Comparison of ENCODE assay signal across 20 cellular contexts in the genomic region with DNA sequence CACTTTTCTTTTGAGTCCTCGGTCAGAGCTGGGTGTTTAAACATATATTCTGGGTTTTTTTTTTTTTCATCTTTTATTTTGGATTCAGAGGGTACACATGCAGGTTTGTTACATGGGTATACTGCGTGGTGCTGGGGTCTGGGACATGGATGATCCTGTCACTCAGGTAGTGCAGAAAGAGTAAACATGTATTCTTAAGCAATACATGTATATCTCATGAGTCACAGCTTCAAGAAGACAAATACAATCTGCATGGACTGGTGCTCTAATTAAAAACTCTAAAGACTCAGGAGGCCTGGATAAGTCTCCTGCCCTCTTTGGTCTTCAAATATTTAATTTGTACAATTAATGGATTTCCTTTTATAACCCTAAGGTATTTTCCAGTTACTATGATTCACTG. TPM values are rescaled to one million over a fixed set of nuclear protein-coding genes. Genes with fewer than 3 reads are reported as not detected.
DNase-seq lines count a peak whose midpoint lies in the region; ATAC-seq, FAIRE-seq and TF ChIP-seq lines count a peak whose summit lies in the region.
"Had no signal": no experiment of that assay in that cellular context is flagged by ENCODE, and none has a peak within 500 bp of the region (broad histone marks: within the 10 kb centered on the region; RNA-seq: fewer than 3 reads in every experiment).

No MANE protein-coding gene starts in this region.

- H2AFZ ChIP-seq in keratinocyte (ENCODE audit: control insufficient read depth, low read length), result no peak overlapping the region

- peak overlapping the region; percentile 15 for H3K9ac ChIP-seq in adipocyte (ENCODE audit: low read length)
- no peak overlapping the region for H3K9ac ChIP-seq in keratinocyte (ENCODE audit: control insufficient read depth, extremely low read depth, insufficient read depth, low read length)
- H3K9ac ChIP-seq in skeletal muscle satellite cell (ENCODE audit: low read depth, low read length), result peak overlapping the region; percentile 48
- no peak overlapping the region for H3K9ac ChIP-seq in colonic mucosa (ENCODE audit: low read depth in 2 of 2, low read length in 2 of 2)

- peak; percentile 75 for FAIRE-seq in keratinocyte (lab: Jason Lieb, UNC)
- FAIRE-seq: frontal cortex, H1 had no signal

- no peak for ATAC-seq in HG02610 (IDR thresholded peaks at IDR 0.05; ENCODE audit: unreplicated experiment)
- ATAC-seq: activated CD8-positive, alpha-beta memory T cell treated with anti-CD3 and anti-CD28 coated beads, Interleukin-2, amount 10 ng/mL, durations not matched to agents 7 days and 5 days; stimulated activated naive B cell treated with anti-CD40 and anti-IgM and Interleukin-4, amounts not matched to agents 10 μg/mL and 1 μg/mL and 100 μg/mL, for 72 hours had no signal

- dilution Hi-C loops in keratinocyte (cut with MboI; ENCODE audit: extremely low pct_ligation_motif_present, low sequenced_read_pairs), result no loop called here

- H3K4me1 ChIP-seq in adipocyte (ENCODE audit: control insufficient read depth, insufficient read depth, low read length), result peaks cover 65% of the 10 kb centered on the region
- peaks cover 51% of the 10 kb centered on the region for H3K4me1 ChIP-seq in keratinocyte (ENCODE audit: control insufficient read depth, extremely low read depth, insufficient read depth, low read length)
- H3K4me1 ChIP-seq in skeletal muscle satellite cell (ENCODE audit: control insufficient read depth, insufficient read depth, low read length), result peaks cover 61% of the 10 kb centered on the region
- H3K4me1 ChIP-seq in colonic mucosa, result no peaks in the 10 kb centered on the region

- no peaks in the 10 kb centered on the region for H3K79me2 ChIP-seq in keratinocyte (ENCODE audit: control insufficient read depth, insufficient read depth, low read length)

- H3K27me3 ChIP-seq in adipocyte (replicated peaks; ENCODE audit: control insufficient read depth, insufficient read depth, low read length), result no peaks in the 10 kb centered on the region
- no peaks in the 10 kb centered on the region for H3K27me3 ChIP-seq in keratinocyte (ENCODE audit: control insufficient read depth, extremely low read depth, insufficient read depth, low read length)
- no peaks in the 10 kb centered on the region for H3K27me3 ChIP-seq in skeletal muscle satellite cell (ENCODE audit: control insufficient read depth, insufficient read depth, low read length)
- H3K27me3 ChIP-seq in colonic mucosa, result no peaks in the 10 kb centered on the region

- DNase-seq in HT-29 (ENCODE audit: low spot score) (peak; percentile 27), adipocyte (ENCODE audit: low read depth) (peak; percentile 52), keratinocyte (ENCODE audit: low read depth, low spot score) (no peak), NCI-H2196 treated with DMSO at 0.1 percent for 48 hours (lab: John Stamatoyannopoulos, UW; ENCODE audit: unreplicated experiment) (no peak), colonic mucosa (no peak), anterior cingulate cortex (lab: John Stamatoyannopoulos, UW) (no peak)
- DNase-seq: activated B cell treated with CpG ODN at 0.5 μM for 24 hours; activated CD8-positive, alpha-beta memory T cell treated with anti-CD3 and anti-CD28 coated beads, Interleukin-2, amount 10 ng/mL, durations not matched to agents 7 days and 5 days; activated gamma-delta T cell; effector memory CD4-positive, alpha-beta T cell; KBM-7; NCI-H510A; stimulated activated naive B cell treated with anti-CD40 and anti-IgM and Interleukin-4, amounts not matched to agents 10 μg/mL and 1 μg/mL and 100 μg/mL, for 72 hours; T-helper 1 cell had no signal

- H3K4me3 ChIP-seq in adipocyte (ENCODE audit: low read length), result no peak overlapping the region
- no peak overlapping the region for H3K4me3 ChIP-seq in keratinocyte (ENCODE audit: control insufficient read depth in 2 of 3, extremely low read depth in 1 of 3, insufficient read depth in 2 of 3, low read depth in 1 of 3, low read length in 3 of 3)
- H3K4me3 ChIP-seq in skeletal muscle satellite cell (ENCODE audit: low read length), result no peak overlapping the region
- no peak overlapping the region for H3K4me3 ChIP-seq in colonic mucosa
- H3K4me3 ChIP-seq: lung, skin epidermis had no signal

- intact Hi-C loops in colonic mucosa (cut with DNase I), result no loop called here

- H3K27ac ChIP-seq in keratinocyte (ENCODE audit: control insufficient read depth, insufficient read depth, low read length) (no peak overlapping the region), colonic mucosa (no peak overlapping the region)

- H3K36me3 ChIP-seq in adipocyte (ENCODE audit: control insufficient read depth, insufficient read depth, low read length, severe bottlenecking), result no peaks in the 10 kb centered on the region
- H3K36me3 ChIP-seq in keratinocyte (ENCODE audit: control insufficient read depth in 2 of 2, extremely low read depth in 1 of 2, insufficient read depth in 2 of 2, low read length in 2 of 2), result no peaks in the 10 kb centered on the region
- no peaks in the 10 kb centered on the region for H3K36me3 ChIP-seq in skeletal muscle satellite cell (ENCODE audit: insufficient read depth, low read length)
- H3K36me3 ChIP-seq in colonic mucosa, result no peaks in the 10 kb centered on the region

- TF ChIP-seq CTCF in keratinocyte (optimal IDR thresholded peaks at IDR 0.05 in 1 of 3, IDR thresholded peaks at IDR 0.05 in 1 of 3, conservative IDR thresholded peaks at IDR 0.05 in 1 of 3; ENCODE audit: extremely low read depth in 1 of 3, insufficient read depth in 2 of 3, low read length in 3 of 3), result no peak
- TF ChIP-seq CTCF in colonic mucosa (IDR thresholded peaks at IDR 0.05), result no peak

- no peak overlapping the region for H3K4me2 ChIP-seq in keratinocyte (ENCODE audit: control insufficient read depth, extremely low read depth, insufficient read depth, low read depth, low read length)
- H3K4me2 ChIP-seq in skeletal muscle satellite cell (ENCODE audit: low read length), result peak overlapping the region; percentile 16

- no peaks in the 10 kb centered on the region for H4K20me1 ChIP-seq in keratinocyte (ENCODE audit: control insufficient read depth, extremely low read depth, insufficient read depth, low read length)

- no peaks in the 10 kb centered on the region for H3K9me1 ChIP-seq in keratinocyte (ENCODE audit: control insufficient read depth, extremely low read depth, insufficient read depth, low read length)

- no peaks in the 10 kb centered on the region for H3K9me3 ChIP-seq in adipocyte (ENCODE audit: control insufficient read depth, low read length)
- no peaks in the 10 kb centered on the region for H3K9me3 ChIP-seq in keratinocyte (ENCODE audit: control insufficient read depth, low read depth, low read length)
- no peaks in the 10 kb centered on the region for H3K9me3 ChIP-seq in skeletal muscle satellite cell (replicated peaks; ENCODE audit: low read length)
- no peaks in the 10 kb centered on the region for H3K9me3 ChIP-seq in colonic mucosa

RNA-seq across cellular contexts. Expression of a gene that starts 50.6 kb away (rescaled TPM):
- 0.21 TPM in 1 of 2 replicates, not detected in the other for total RNA-seq in HT-29 (2014; rRNA removed; shearing (Covaris generic))
- polyA plus RNA-seq in keratinocyte, result 74.2 to 150 TPM (median 108 TPM) in 3 replicates
- 155 TPM for polyA plus RNA-seq in keratinocyte (2011; ENCODE audit: low read depth)
- 50.9 and 92.7 TPM in 2 replicates for polyA plus RNA-seq in keratinocyte (2011; cell fraction: cytosol; rRNA removed)
- polyA plus RNA-seq in keratinocyte (2011; cell fraction: nucleus; rRNA removed), result 274 and 308 TPM in 2 replicates
- polyA plus RNA-seq in keratinocyte (2012; ENCODE audit: low replicate concordance), result 82.5 and 87.2 TPM in 2 replicates
- 123 to 447 TPM (median 330 TPM) in 3 replicates for polyA minus RNA-seq in keratinocyte
- 83.3 TPM for polyA minus RNA-seq in keratinocyte (2011; cell fraction: cytosol; rRNA and poly(A)+ RNA removed)
- polyA minus RNA-seq in keratinocyte (2011; cell fraction: nucleus; rRNA and poly(A)+ RNA removed), result 519 and 1,062 TPM in 2 replicates
- total RNA-seq in skeletal muscle satellite cell (2012; rRNA removed), result 31.7 and 36.0 TPM in 2 replicates
- 10 to 100 TPM in 1 of 2 donors, 1 to 10 TPM in 1; 3.1 to 33.4 TPM for total RNA-seq in colonic mucosa

Comparison
In these comparisons a context has a peak if more than half of its experiments do, and no peak if none do; other contexts are left out.
1. DNase-seq: peak in HT-29 (single experiment) and adipocyte (single experiment); none in keratinocyte (single experiment), NCI-H2196 treated with DMSO at 0.1 percent for 48 hours (single experiment), colonic mucosa (single experiment) and anterior cingulate cortex (0 of 58).
2. H3K9ac ChIP-seq: peak in adipocyte (single experiment) and skeletal muscle satellite cell (single experiment); none in keratinocyte (single experiment) and colonic mucosa (0 of 2).